19 cellular contexts compared by ENCODE assay signal in genomic region chr2:240405133-240405532, GRCh38.
"Had no signal": no experiment of that assay in that cellular context is flagged by ENCODE, and none has a peak within 500 bp of the region (broad histone marks: within the 10 kb centered on the region; RNA-seq: fewer than 3 reads in every experiment).

No MANE protein-coding gene starts in this region.

- H3K4me3 ChIP-seq: body of pancreas, colonic mucosa, neural progenitor cell, skin epidermis, testis had no signal

- ATAC-seq: activated CD8-positive, alpha-beta T cell treated with anti-CD3 and anti-CD28 coated beads for 36 hours; activated naive CD4-positive, alpha-beta T cell treated with anti-CD3 and anti-CD28 coated beads, Interleukin-2, amount 50 U/mL, for 72 hours; activated T-cell treated with anti-CD3 and anti-CD28 coated beads, Interleukin-2, amount 50 U/mL, for 72 hours; body of pancreas had no signal

- H3K4me3 Mint-ChIP-seq: activated CD8-positive, alpha-beta T cell treated with anti-CD3 and anti-CD28 coated beads for 36 hours; activated T-cell treated with anti-CD3 and anti-CD28 coated beads, Interleukin-2, amount 50 U/mL, for 72 hours; neural progenitor cell; stimulated activated naive CD8-positive, alpha-beta T cell treated with anti-CD3 and anti-CD28 coated beads, Interleukin-15, Interleukin-2, amounts not matched to agents 100 ng/mL and 50 ng/mL, for 24 hours had no signal

- H3K4me1 ChIP-seq: body of pancreas, colonic mucosa, neural progenitor cell, parathyroid adenoma, testis had no signal

- DNase-seq: activated CD4-positive, CD25-positive, alpha-beta regulatory T cell treated with anti-CD3 and anti-CD28 coated beads, Interleukin-2, amount 50 U/mL, for 72 hours; activated CD8-positive, alpha-beta T cell treated with anti-CD3 and anti-CD28 coated beads for 36 hours; activated gamma-delta T cell; activated T-cell treated with anti-CD3 and anti-CD28 coated beads, Interleukin-2, amount 50 U/mL, for 72 hours; amygdala; central memory CD4-positive, alpha-beta T cell; colonic mucosa; effector CD8-positive, alpha-beta T cell; foreskin fibroblast; glutamatergic neuron; stimulated activated CD4-positive, alpha-beta T cell treated with anti-CD3 and anti-CD28 coated beads, Interleukin-4, amount 100 ng/mL, for 24 hours; T-helper 9 cell had no signal

- H3K36me3 ChIP-seq: colonic mucosa, neural progenitor cell had no signal

- H3K27ac ChIP-seq: body of pancreas, colonic mucosa, neural progenitor cell, parathyroid adenoma, skin epidermis, testis had no signal

- H3K27ac Mint-ChIP-seq: activated CD8-positive, alpha-beta T cell treated with anti-CD3 and anti-CD28 coated beads for 36 hours; activated T-cell treated with anti-CD3 and anti-CD28 coated beads, Interleukin-2, amount 50 U/mL, for 72 hours; neural progenitor cell; stimulated activated naive CD8-positive, alpha-beta T cell treated with anti-CD3 and anti-CD28 coated beads, Interleukin-15, Interleukin-2, amounts not matched to agents 100 ng/mL and 50 ng/mL, for 24 hours had no signal

- H3K27me3 ChIP-seq: body of pancreas, colonic mucosa, neural progenitor cell, testis had no signal

- H3K36me3 Mint-ChIP-seq: activated naive CD4-positive, alpha-beta T cell treated with anti-CD3 and anti-CD28 coated beads, Interleukin-2, amount 50 U/mL, for 72 hours; neural progenitor cell had no signal

- H3K9me3 ChIP-seq: body of pancreas, colonic mucosa, testis had no signal

- H3K9me3 Mint-ChIP-seq: activated CD8-positive, alpha-beta T cell treated with anti-CD3 and anti-CD28 coated beads for 36 hours; activated naive CD4-positive, alpha-beta T cell treated with anti-CD3 and anti-CD28 coated beads, Interleukin-2, amount 50 U/mL, for 72 hours; activated T-cell treated with anti-CD3 and anti-CD28 coated beads, Interleukin-2, amount 50 U/mL, for 72 hours; stimulated activated naive CD8-positive, alpha-beta T cell treated with anti-CD3 and anti-CD28 coated beads, Interleukin-15, Interleukin-2, amounts not matched to agents 100 ng/mL and 50 ng/mL, for 24 hours had no signal
